11 cellular contexts compared by ENCODE assay signal in genomic region chr5:151153300-151153699, GRCh38. TPM values are rescaled to one million over a fixed set of nuclear protein-coding genes. Genes with fewer than 3 reads are reported as not detected.
DNase-seq lines count a peak whose midpoint lies in the region; ATAC-seq and TF ChIP-seq lines count a peak whose summit lies in the region.
"Had no signal": no experiment of that assay in that cellular context is flagged by ENCODE, and none has a peak within 500 bp of the region (broad histone marks: within the 10 kb centered on the region; RNA-seq: fewer than 3 reads in every experiment).

No MANE protein-coding gene starts in this region.

- H3K4me1 Mint-ChIP-seq in activated T-helper 2 cell treated with anti-CD3 and anti-CD28 coated beads, Interferon-gamma antibody, Interleukin-2, Interleukin-4, amounts not matched to agents 10 μg/mL and 5 μg/mL and 100 μg/mL, durations not matched to agents 14 hours and 24 hours and 36 hours (ENCODE audit: low read depth) = peaks cover 75% of the 10 kb centered on the region
- peaks cover 52 to 89% (median 81%) of the 10 kb centered on the region in 4 donors for H3K4me1 Mint-ChIP-seq in naive thymus-derived CD8-positive, alpha-beta T cell
- H3K4me1 Mint-ChIP-seq in osteocyte (ENCODE audit: unreplicated experiment) = peaks cover 63% of the 10 kb centered on the region

- TF ChIP-seq CTCF in left ventricle myocardium inferior (IDR thresholded peaks at IDR 0.05; ENCODE audit: borderline replicate concordance) (no peak), osteocyte (IDR thresholded peaks at IDR 0.05) (no peak)

- POLR2A ChIA-PET in naive thymus-derived CD8-positive, alpha-beta T cell (lab: Charles Lee) = interaction anchor here (0.8 to 12.2 kb wide), 5 partner anchors 12 to 72 kb away, joined by 3 to 185 read pairs (median 5); no protein-coding TSS in a partner anchor

- peak overlapping the region; percentile 61 for H3K4me3 Mint-ChIP-seq in activated T-helper 2 cell treated with anti-CD3 and anti-CD28 coated beads, Interferon-gamma antibody, Interleukin-2, Interleukin-4, amounts not matched to agents 10 μg/mL and 5 μg/mL and 100 μg/mL, durations not matched to agents 14 hours and 24 hours and 36 hours (ENCODE audit: low read depth)
- peak overlapping the region in 9 of 10 donors; percentile 29 to 99 (median 94) for H3K4me3 Mint-ChIP-seq in naive thymus-derived CD8-positive, alpha-beta T cell
- no peak overlapping the region for H3K4me3 Mint-ChIP-seq in osteocyte (ENCODE audit: unreplicated experiment)

- H3K4me1 ChIP-seq in left ventricle myocardium inferior = peaks cover 95% of the 10 kb centered on the region

- peaks cover 62% of the 10 kb centered on the region for H3K36me3 Mint-ChIP-seq in activated T-helper 2 cell treated with anti-CD3 and anti-CD28 coated beads, Interferon-gamma antibody, Interleukin-2, Interleukin-4, amounts not matched to agents 10 μg/mL and 5 μg/mL and 100 μg/mL, durations not matched to agents 14 hours and 24 hours and 36 hours (ENCODE audit: low read depth)
- peaks cover 0 to 20% (median 7%) of the 10 kb centered on the region in 3 donors for H3K36me3 Mint-ChIP-seq in naive thymus-derived CD8-positive, alpha-beta T cell
- H3K36me3 Mint-ChIP-seq in osteocyte (ENCODE audit: unreplicated experiment) = no peaks in the 10 kb centered on the region

- intact Hi-C loops in left ventricle myocardium inferior (cut with micrococcal nuclease) (no loop called here), Right ventricle myocardium inferior (cut with DNase I) (no loop called here)
- intact Hi-C loops in activated T-helper 2 cell treated with anti-CD3 and anti-CD28 coated beads, Interferon-gamma antibody, Interleukin-2, Interleukin-4, amounts not matched to agents 10 μg/mL and 5 μg/mL and 100 μg/mL, durations not matched to agents 14 hours and 24 hours and 36 hours (cut with micrococcal nuclease) = loop anchor here (1.0 to 10.0 kb wide), 6 partner anchors 61 to 698 kb away; partner anchors contain the start of genes ATOX1 and GM2A

- H3K27me3 ChIP-seq in left ventricle myocardium inferior (ENCODE audit: low read depth) = no peaks in the 10 kb centered on the region

- H3K9me3 ChIP-seq in left ventricle myocardium inferior (replicated peaks) = no peaks in the 10 kb centered on the region

- peak overlapping the region; percentile 11 for H3K27ac ChIP-seq in left ventricle myocardium inferior (replicated peaks)

- no peak overlapping the region for H3K4me3 ChIP-seq in left ventricle myocardium inferior

- ATAC-seq in Right ventricle myocardium inferior (no peak), GM21447 (IDR thresholded peaks at IDR 0.05; ENCODE audit: unreplicated experiment) (no peak)
- ATAC-seq in naive thymus-derived CD8-positive, alpha-beta T cell = no peak

- H3K27ac Mint-ChIP-seq in activated T-helper 2 cell treated with anti-CD3 and anti-CD28 coated beads, Interferon-gamma antibody, Interleukin-2, Interleukin-4, amounts not matched to agents 10 μg/mL and 5 μg/mL and 100 μg/mL, durations not matched to agents 14 hours and 24 hours and 36 hours = peak overlapping the region; percentile 94
- peak overlapping the region; percentile 90 to 100 (median 98) for H3K27ac Mint-ChIP-seq in naive thymus-derived CD8-positive, alpha-beta T cell
- H3K27ac Mint-ChIP-seq in osteocyte (ENCODE audit: unreplicated experiment) = no peak overlapping the region

- DNase-seq in left ventricle myocardium inferior (no peak), Right ventricle myocardium inferior (ENCODE audit: missing footprints) (no peak), osteocyte (ENCODE audit: extremely low spot score, unreplicated experiment) (no peak), mesenteric fat pad (ENCODE audit: low spot score) (no peak), NCI-H526 (lab: John Stamatoyannopoulos, UW) (no peak)
- no peak for DNase-seq in activated T-helper 2 cell treated with anti-CD3 and anti-CD28 coated beads, Interferon-gamma antibody, Interleukin-2, Interleukin-4, amounts not matched to agents 10 μg/mL and 5 μg/mL and 100 μg/mL, durations not matched to agents 14 hours and 24 hours and 36 hours (ENCODE audit: low spot score)
- DNase-seq in naive thymus-derived CD8-positive, alpha-beta T cell = no peak
- DNase-seq: activated CD8-positive, alpha-beta memory T cell treated with anti-CD3 and anti-CD28 coated beads for 24 hours; MV-4-11; NCI-H524 had no signal

- no peaks in the 10 kb centered on the region for H3K9me3 Mint-ChIP-seq in activated T-helper 2 cell treated with anti-CD3 and anti-CD28 coated beads, Interferon-gamma antibody, Interleukin-2, Interleukin-4, amounts not matched to agents 10 μg/mL and 5 μg/mL and 100 μg/mL, durations not matched to agents 14 hours and 24 hours and 36 hours
- no peaks in the 10 kb centered on the region for H3K9me3 Mint-ChIP-seq in naive thymus-derived CD8-positive, alpha-beta T cell
- no peaks in the 10 kb centered on the region for H3K9me3 Mint-ChIP-seq in osteocyte (ENCODE audit: unreplicated experiment)

- no peaks in the 10 kb centered on the region for H3K36me3 ChIP-seq in left ventricle myocardium inferior

- no peaks in the 10 kb centered on the region for H3K27me3 Mint-ChIP-seq in activated T-helper 2 cell treated with anti-CD3 and anti-CD28 coated beads, Interferon-gamma antibody, Interleukin-2, Interleukin-4, amounts not matched to agents 10 μg/mL and 5 μg/mL and 100 μg/mL, durations not matched to agents 14 hours and 24 hours and 36 hours (ENCODE audit: low read depth)
- H3K27me3 Mint-ChIP-seq in naive thymus-derived CD8-positive, alpha-beta T cell = no peaks in the 10 kb centered on the region
- H3K27me3 Mint-ChIP-seq in osteocyte (ENCODE audit: unreplicated experiment) = no peaks in the 10 kb centered on the region

RNA-seq across cellular contexts. Expression of gene ANXA6, which starts 4.3 kb away (rescaled TPM):
- 195 TPM for total RNA-seq in left ventricle myocardium inferior
- 222 TPM for total RNA-seq in Right ventricle myocardium inferior
- 560 and 569 TPM in 2 replicates for total RNA-seq in activated T-helper 2 cell treated with anti-CD3 and anti-CD28 coated beads, Interferon-gamma antibody, Interleukin-2, Interleukin-4, amounts not matched to agents 10 μg/mL and 5 μg/mL and 100 μg/mL, durations not matched to agents 14 hours and 24 hours and 36 hours
- 100 to 1,000 TPM; 334 to 359 TPM for total RNA-seq in naive thymus-derived CD8-positive, alpha-beta T cell
- polyA plus RNA-seq in naive thymus-derived CD8-positive, alpha-beta T cell = 100 to 1,000 TPM; 242 to 318 (median 254) TPM
- total RNA-seq in osteocyte = 245 and 254 TPM in 2 replicates
- 631 TPM for total RNA-seq in mesenteric fat pad
